ENCODE assay signal across 9 cellular contexts in the genomic region with DNA sequence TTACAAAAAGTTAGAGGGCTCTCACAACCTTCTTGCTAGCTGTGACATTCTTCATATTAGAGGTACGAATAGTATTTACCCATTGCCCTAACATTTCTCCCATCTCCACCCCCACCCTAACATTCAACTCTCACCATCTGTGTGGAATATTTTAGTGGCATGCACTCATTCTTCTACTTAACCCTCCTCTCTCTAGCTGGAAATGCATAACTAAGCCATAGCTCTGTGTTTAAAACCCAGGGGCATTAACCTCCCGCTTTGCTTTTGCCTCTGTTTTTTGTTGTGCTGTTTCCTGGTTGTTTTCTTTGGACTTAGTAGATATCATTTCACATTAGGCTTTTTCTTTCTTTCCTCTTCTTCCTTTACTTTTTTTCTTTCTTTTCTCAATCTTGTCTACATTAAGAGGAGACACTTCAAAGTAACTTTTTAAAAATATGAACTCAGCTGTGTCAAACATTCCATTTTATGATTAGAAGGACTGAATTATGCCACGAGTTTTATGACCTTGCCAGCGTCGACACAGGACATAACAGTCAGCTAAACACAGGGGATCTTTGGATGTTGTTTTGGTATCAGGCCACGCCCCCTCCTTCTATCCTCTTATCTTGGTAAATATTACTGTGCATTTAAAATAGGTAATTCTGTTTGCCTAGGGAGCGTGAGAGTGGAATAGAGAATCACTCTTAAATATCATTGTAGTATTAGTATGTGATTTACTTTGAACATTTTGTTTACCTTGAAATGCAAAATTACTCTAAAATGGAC.
DNase-seq lines count a peak whose midpoint lies in the region; ATAC-seq and TF ChIP-seq lines count a peak whose summit lies in the region.
"Had no signal": no experiment of that assay in that cellular context is flagged by ENCODE, and none has a peak within 500 bp of the region (broad histone marks: within the 10 kb centered on the region; RNA-seq: fewer than 3 reads in every experiment).

No MANE protein-coding gene starts in this region.

- TF ChIP-seq CTCF in HEK293 (tag by site-specific recombination; IDR thresholded peaks at IDR 0.05) (no peak), VCaP (conservative IDR thresholded peaks at IDR 0.05) (no peak)

- ATAC-seq in HG02938 (IDR thresholded peaks at IDR 0.05; ENCODE audit: unreplicated experiment): no peak

- CTCF ChIA-PET in HEK293 (lab: Yijun Ruan, JAX): interaction anchor here (0.7 kb wide), 3 partner anchors 46 to 303 kb away, joined by 3 to 4 read pairs (median 3); no protein-coding TSS in a partner anchor

- no peak for DNase-seq in activated CD4-positive, alpha-beta T cell treated with anti-CD3 and anti-CD28 coated beads for 4 hours
- DNase-seq in NCI-H1048 (lab: John Stamatoyannopoulos, UW): no peak
- DNase-seq in head of caudate nucleus: no peak
- DNase-seq: WERI-Rb-1 had no signal

- H3K27me3 ChIP-seq in iPS-20b (ENCODE audit: insufficient read depth, low read length) (no peaks in the 10 kb centered on the region), stomach smooth muscle (ENCODE audit: control insufficient read depth in 1 of 2, insufficient read depth in 2 of 2, low read length in 2 of 2) (no peaks in the 10 kb centered on the region)

- H3K9me3 ChIP-seq in HEK293 (ENCODE audit: control insufficient read depth, insufficient read depth, low read depth, low read length): no peaks in the 10 kb centered on the region
- H3K9me3 ChIP-seq in iPS-20b (ENCODE audit: insufficient read depth, low read depth, low read length): no peaks in the 10 kb centered on the region
- no peaks in the 10 kb centered on the region for H3K9me3 ChIP-seq in stomach smooth muscle (ENCODE audit: control insufficient read depth in 2 of 2, low read length in 2 of 2)

- 0 out of 2 replicates have a peak overlapping the region, but pooled peaks have one; percentile 16 for H3K9ac ChIP-seq in iPS-20b (ENCODE audit: low read depth, low read length)
- no peak overlapping the region for H3K9ac ChIP-seq in stomach smooth muscle (ENCODE audit: low read length in 2 of 2)

- H3K36me3 ChIP-seq in HEK293 (ENCODE audit: control insufficient read depth in 2 of 2, insufficient read depth in 1 of 2, low read length in 2 of 2): no peaks in the 10 kb centered on the region
- H3K36me3 ChIP-seq in iPS-20b (ENCODE audit: insufficient read depth, low read depth, low read length): no peaks in the 10 kb centered on the region
- no peaks in the 10 kb centered on the region for H3K36me3 ChIP-seq in stomach smooth muscle (ENCODE audit: control insufficient read depth in 2 of 2, insufficient read depth in 2 of 2, low read length in 2 of 2)
- H3K36me3 ChIP-seq: WERI-Rb-1 had no signal

- intact Hi-C loops in head of caudate nucleus (cut with DNase I): no loop called here

- H3K4me3 ChIP-seq in HEK293 (ENCODE audit: low read depth, low read length) (no peak overlapping the region), iPS-20b (ENCODE audit: low read length) (peak overlapping the region; percentile 2; the same call in 1 of the 2 replicates), stomach smooth muscle (ENCODE audit: low read length in 2 of 2) (peak overlapping the region; percentile 17 to 41)

- H3K27ac ChIP-seq in HEK293 (ENCODE audit: extremely low read depth, low read depth, low read length): no peak overlapping the region; the same call in 1 of the 2 replicates
- peak overlapping the region; percentile 62 for H3K27ac ChIP-seq in VCaP
- no peak overlapping the region for H3K27ac ChIP-seq in iPS-20b (ENCODE audit: low read length)
- no peak overlapping the region for H3K27ac ChIP-seq in stomach smooth muscle (ENCODE audit: low read length)
- H3K27ac ChIP-seq: WERI-Rb-1 had no signal

- H3K4me1 ChIP-seq in HEK293 (ENCODE audit: control insufficient read depth, insufficient read depth, low read length) (peaks cover 21% of the 10 kb centered on the region), iPS-20b (ENCODE audit: insufficient read depth, low read length) (peaks cover 42% of the 10 kb centered on the region), stomach smooth muscle (ENCODE audit: control insufficient read depth, insufficient read depth, low read length) (peaks cover 3% of the 10 kb centered on the region)

- POLR2A ChIA-PET in HEK293 (lab: Yijun Ruan, JAX): no interaction called here

TF ChIP-seq in HEK293, 187 proteins besides CTCF, POLR2A, EP300 and RAD21 (continues in another document):
- TF ChIP-seq, protein P1, sequence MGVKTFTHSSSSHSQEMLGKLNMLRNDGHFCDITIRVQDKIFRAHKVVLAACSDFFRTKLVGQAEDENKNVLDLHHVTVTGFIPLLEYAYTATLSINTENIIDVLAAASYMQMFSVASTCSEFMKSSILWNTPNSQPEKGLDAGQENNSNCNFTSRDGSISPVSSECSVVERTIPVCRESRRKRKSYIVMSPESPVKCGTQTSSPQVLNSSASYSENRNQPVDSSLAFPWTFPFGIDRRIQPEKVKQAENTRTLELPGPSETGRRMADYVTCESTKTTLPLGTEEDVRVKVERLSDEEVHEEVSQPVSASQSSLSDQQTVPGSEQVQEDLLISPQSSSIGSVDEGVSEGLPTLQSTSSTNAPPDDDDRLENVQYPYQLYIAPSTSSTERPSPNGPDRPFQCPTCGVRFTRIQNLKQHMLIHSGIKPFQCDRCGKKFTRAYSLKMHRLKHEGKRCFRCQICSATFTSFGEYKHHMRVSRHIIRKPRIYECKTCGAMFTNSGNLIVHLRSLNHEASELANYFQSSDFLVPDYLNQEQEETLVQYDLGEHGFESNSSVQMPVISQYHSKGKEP (tag by site-specific recombination; IDR thresholded peaks at IDR 0.05): no peak
- TF ChIP-seq ZNF157 (tag by site-specific recombination; IDR thresholded peaks at IDR 0.05) (no peak), ZNF140 (tag by site-specific recombination; IDR thresholded peaks at IDR 0.05) (no peak), ZNF514 (tag by site-specific recombination; IDR thresholded peaks at IDR 0.05) (no peak), ZFP41 (tag by site-specific recombination; IDR thresholded peaks at IDR 0.05; ENCODE audit: borderline replicate concordance) (no peak), ZSCAN30 (tag by site-specific recombination; IDR thresholded peaks at IDR 0.05) (no peak), ZNF701 (tag by site-specific recombination; IDR thresholded peaks at IDR 0.05) (no peak), BCL11B (tag by site-specific recombination; IDR thresholded peaks at IDR 0.05; ENCODE audit: low read depth) (no peak), ZNF48 (tag by site-specific recombination; IDR thresholded peaks at IDR 0.05) (no peak), YY1 (tag by site-specific recombination; IDR thresholded peaks at IDR 0.05) (no peak), ZNF121 (tag by site-specific recombination; IDR thresholded peaks at IDR 0.05) (no peak), PRDM4 (tag by site-specific recombination; IDR thresholded peaks at IDR 0.05) (no peak), ZNF600 (tag by site-specific recombination; IDR thresholded peaks at IDR 0.05) (peak; percentile 78), ZNF133 (tag by site-specific recombination; IDR thresholded peaks at IDR 0.05) (no peak), ZNF266 (tag by site-specific recombination; IDR thresholded peaks at IDR 0.05; ENCODE audit: low read depth) (no peak), OVOL3 (tag by site-specific recombination; IDR thresholded peaks at IDR 0.05) (peak; percentile 13; the same call in 1 of the 2 replicates), ZNF19 (tag by site-specific recombination; IDR thresholded peaks at IDR 0.05; ENCODE audit: low read depth) (no peak), ZNF830 (tag by site-specific recombination; IDR thresholded peaks at IDR 0.05; ENCODE audit: low read depth) (no peak)
- TF ChIP-seq, protein P2, sequence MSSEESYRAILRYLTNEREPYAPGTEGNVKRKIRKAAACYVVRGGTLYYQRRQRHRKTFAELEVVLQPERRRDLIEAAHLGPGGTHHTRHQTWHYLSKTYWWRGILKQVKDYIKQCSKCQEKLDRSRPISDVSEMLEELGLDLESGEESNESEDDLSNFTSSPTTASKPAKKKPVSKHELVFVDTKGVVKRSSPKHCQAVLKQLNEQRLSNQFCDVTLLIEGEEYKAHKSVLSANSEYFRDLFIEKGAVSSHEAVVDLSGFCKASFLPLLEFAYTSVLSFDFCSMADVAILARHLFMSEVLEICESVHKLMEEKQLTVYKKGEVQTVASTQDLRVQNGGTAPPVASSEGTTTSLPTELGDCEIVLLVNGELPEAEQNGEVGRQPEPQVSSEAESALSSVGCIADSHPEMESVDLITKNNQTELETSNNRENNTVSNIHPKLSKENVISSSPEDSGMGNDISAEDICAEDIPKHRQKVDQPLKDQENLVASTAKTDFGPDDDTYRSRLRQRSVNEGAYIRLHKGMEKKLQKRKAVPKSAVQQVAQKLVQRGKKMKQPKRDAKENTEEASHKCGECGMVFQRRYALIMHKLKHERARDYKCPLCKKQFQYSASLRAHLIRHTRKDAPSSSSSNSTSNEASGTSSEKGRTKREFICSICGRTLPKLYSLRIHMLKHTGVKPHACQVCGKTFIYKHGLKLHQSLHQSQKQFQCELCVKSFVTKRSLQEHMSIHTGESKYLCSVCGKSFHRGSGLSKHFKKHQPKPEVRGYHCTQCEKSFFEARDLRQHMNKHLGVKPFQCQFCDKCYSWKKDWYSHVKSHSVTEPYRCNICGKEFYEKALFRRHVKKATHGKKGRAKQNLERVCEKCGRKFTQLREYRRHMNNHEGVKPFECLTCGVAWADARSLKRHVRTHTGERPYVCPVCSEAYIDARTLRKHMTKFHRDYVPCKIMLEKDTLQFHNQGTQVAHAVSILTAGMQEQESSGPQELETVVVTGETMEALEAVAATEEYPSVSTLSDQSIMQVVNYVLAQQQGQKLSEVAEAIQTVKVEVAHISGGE (tag by site-specific recombination; conservative IDR thresholded peaks at IDR 0.05; ENCODE audit: low read depth): no peak
